In the genomic region with DNA sequence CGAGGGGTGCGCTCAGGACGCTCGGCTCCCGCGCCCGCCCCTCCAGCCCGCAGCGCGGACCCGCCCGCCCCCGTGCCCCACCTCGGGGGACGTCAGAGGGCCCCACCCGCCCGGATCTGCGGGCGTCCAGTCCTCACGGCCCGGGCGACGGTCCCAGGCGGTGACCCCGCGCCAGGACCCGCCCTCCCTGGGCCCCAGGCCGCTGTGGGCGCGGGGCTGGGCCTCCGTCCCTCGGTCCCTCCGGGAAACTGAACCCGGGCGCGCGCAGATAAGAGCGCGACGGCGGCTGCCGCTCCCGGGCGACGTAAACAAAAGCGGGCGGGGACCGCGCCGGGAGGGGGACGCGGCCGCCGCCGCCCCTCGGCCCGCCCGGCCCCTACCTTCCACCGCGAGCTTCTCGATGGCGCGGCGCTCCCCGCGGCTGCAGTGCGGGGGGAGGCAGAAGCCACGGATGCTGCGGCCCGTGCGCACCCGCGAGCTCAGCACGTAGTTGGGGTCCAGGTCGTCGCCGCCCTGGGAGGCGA, we compare ENCODE assay signal across 6 cellular contexts. TPM values are rescaled to one million over a fixed set of nuclear protein-coding genes. Genes with fewer than 3 reads are reported as not detected.
DNase-seq lines count a peak whose midpoint lies in the region; ATAC-seq and FAIRE-seq lines count a peak whose summit lies in the region.

No MANE protein-coding gene starts in this region.

- no peak overlapping the region for H3K27ac Mint-ChIP-seq in activated naive CD4-positive, alpha-beta T cell treated with anti-CD3 and anti-CD28 coated beads, Interleukin-2, amount 10 ng/mL, durations not matched to agents 7 days and 5 days

- CTCF ChIA-PET in activated naive CD4-positive, alpha-beta T cell treated with anti-CD3 and anti-CD28 coated beads, Interleukin-2, amount 10 ng/mL, durations not matched to agents 7 days and 5 days (lab: Charles Lee), result interaction anchor here (1.0 to 3.8 kb wide), 5 partner anchors 17 to 127 kb away, joined by 4 to 33 read pairs (median 4); no protein-coding TSS in a partner anchor

- H3K27me3 ChIP-seq in stomach smooth muscle (ENCODE audit: control insufficient read depth in 1 of 2, insufficient read depth in 2 of 2, low read length in 2 of 2), result no peaks in the 10 kb centered on the region

- H3K9me3 Mint-ChIP-seq in activated naive CD4-positive, alpha-beta T cell treated with anti-CD3 and anti-CD28 coated beads, Interleukin-2, amount 10 ng/mL, durations not matched to agents 7 days and 5 days, result no peaks in the 10 kb centered on the region

- peaks cover 6 to 11% of the 10 kb centered on the region in 2 donors for H3K36me3 ChIP-seq in stomach smooth muscle (ENCODE audit: control insufficient read depth in 2 of 2, insufficient read depth in 2 of 2, low read length in 2 of 2)

- H3K4me1 Mint-ChIP-seq in activated naive CD4-positive, alpha-beta T cell treated with anti-CD3 and anti-CD28 coated beads, Interleukin-2, amount 10 ng/mL, durations not matched to agents 7 days and 5 days, result peaks cover 21% of the 10 kb centered on the region

- no peaks in the 10 kb centered on the region for H3K36me3 Mint-ChIP-seq in activated naive CD4-positive, alpha-beta T cell treated with anti-CD3 and anti-CD28 coated beads, Interleukin-2, amount 10 ng/mL, durations not matched to agents 7 days and 5 days

- H3K9me3 ChIP-seq in stomach smooth muscle (ENCODE audit: control insufficient read depth in 2 of 2, low read length in 2 of 2), result no peaks in the 10 kb centered on the region

- DNase-seq in activated naive CD4-positive, alpha-beta T cell treated with anti-CD3 and anti-CD28 coated beads, Interleukin-2, amount 10 ng/mL, durations not matched to agents 7 days and 5 days, result peak; percentile 46
- DNase-seq in activated naive CD4-positive, alpha-beta T cell (lab: John Stamatoyannopoulos, UW), result no peak
- peak; percentile 64 to 84 for DNase-seq in frontal cortex (ENCODE audit: low spot score in 2 of 2)
- no peak for DNase-seq in kidney tubule cell (ENCODE audit: low spot score)

- no peak for FAIRE-seq in frontal cortex (lab: Jason Lieb, UNC)

- peaks cover 76% of the 10 kb centered on the region for H3K27me3 Mint-ChIP-seq in activated naive CD4-positive, alpha-beta T cell treated with anti-CD3 and anti-CD28 coated beads, Interleukin-2, amount 10 ng/mL, durations not matched to agents 7 days and 5 days

- H3K4me3 Mint-ChIP-seq in activated naive CD4-positive, alpha-beta T cell treated with anti-CD3 and anti-CD28 coated beads, Interleukin-2, amount 10 ng/mL, durations not matched to agents 7 days and 5 days, result peak overlapping the region; percentile 63

- H3K27ac ChIP-seq in stomach smooth muscle (ENCODE audit: low read length), result peak overlapping the region; percentile 88

- H3K9ac ChIP-seq in stomach smooth muscle (ENCODE audit: low read length in 2 of 2), result peak overlapping the region; percentile 64 to 68

- H3K4me1 ChIP-seq in stomach smooth muscle (ENCODE audit: control insufficient read depth, insufficient read depth, low read length), result peaks cover 50% of the 10 kb centered on the region

- H3K4me3 ChIP-seq in stomach smooth muscle (ENCODE audit: low read length in 2 of 2), result peak overlapping the region; percentile 63 to 92

- ATAC-seq in HG03521 (IDR thresholded peaks at IDR 0.05; ENCODE audit: unreplicated experiment), result no peak

RNA-seq across cellular contexts. Expression of a gene that starts 1.1 kb away (rescaled TPM):
- total RNA-seq in frontal cortex, result 260 TPM

RNA-seq across cellular contexts. Expression of a gene that starts 7.5 kb away (rescaled TPM):
- total RNA-seq in frontal cortex, result 4.9 TPM

RNA-seq across cellular contexts. Expression of a gene that starts 41.0 kb away (rescaled TPM):
- 51.4 TPM for total RNA-seq in frontal cortex

RNA-seq across cellular contexts. Expression of a gene that starts 41.3 kb away (rescaled TPM):
- total RNA-seq in frontal cortex, result 38.3 TPM

Comparison
In these comparisons a context has a peak if more than half of its experiments do, and no peak if none do; other contexts are left out.
1. DNase-seq: peak in activated naive CD4-positive, alpha-beta T cell treated with anti-CD3 and anti-CD28 coated beads, Interleukin-2, amount 10 ng/mL, durations not matched to agents 7 days and 5 days (single experiment) and frontal cortex (2 of 2); none in activated naive CD4-positive, alpha-beta T cell (0 of 4) and kidney tubule cell (single experiment).